Comparison of ENCODE assay signal across 11 cellular contexts in genomic region chr19:12943437-12944044, GRCh38. TPM values are rescaled to one million over a fixed set of nuclear protein-coding genes. Genes with fewer than 3 reads are reported as not detected.
DNase-seq lines count a peak whose midpoint lies in the region; ATAC-seq and TF ChIP-seq lines count a peak whose summit lies in the region.
"Had no signal": no experiment of that assay in that cellular context is flagged by ENCODE, and none has a peak within 500 bp of the region (broad histone marks: within the 10 kb centered on the region; RNA-seq: fewer than 3 reads in every experiment).

No MANE protein-coding gene starts in this region.

- no peak overlapping the region for H3K4me2 ChIP-seq in GM23248 (ENCODE audit: unreplicated experiment)

- H3K27me3 Mint-ChIP-seq in CD4-positive, CD25-positive, alpha-beta regulatory T cell, result peaks cover 5% of the 10 kb centered on the region
- no peaks in the 10 kb centered on the region for H3K27me3 Mint-ChIP-seq in activated T-helper 17 cell treated with anti-CD3 and anti-CD28 coated beads, Interleukin-2, amount 50 U/mL, for 72 hours
- H3K27me3 Mint-ChIP-seq in mesothelial cell of epicardium (ENCODE audit: low read depth), result no peaks in the 10 kb centered on the region

- no peaks in the 10 kb centered on the region for H3K9me3 ChIP-seq in CD4-positive, CD25-positive, alpha-beta regulatory T cell (ENCODE audit: control insufficient read depth in 2 of 2, low read length in 2 of 2)
- no peaks in the 10 kb centered on the region for H3K9me3 ChIP-seq in GM23248 (ENCODE audit: low read depth)
- no peaks in the 10 kb centered on the region for H3K9me3 ChIP-seq in effector memory CD4-positive, alpha-beta T cell (ENCODE audit: control insufficient read depth, low read length)

- ATAC-seq in CD4-positive, CD25-positive, alpha-beta regulatory T cell (ENCODE audit: low read depth in 2 of 2), result no peak
- no peak for ATAC-seq in activated T-helper 17 cell treated with anti-CD3 and anti-CD28 coated beads, Interleukin-2, amount 50 U/mL, for 72 hours (replicated peaks)

- 83 to 88% methylated on average over 17 to 18 of the region's 18 CpGs for WGBS in GM23248 (ENCODE audit: low coverage in 1 of 2, low lambda C conversion rate in 2 of 2, missing lambda C conversion rate in 2 of 2), 2 experiments

- no peak overlapping the region for H3K9ac ChIP-seq in GM23248

- peaks cover 0 to 4% (median 0%) of the 10 kb centered on the region in 7 donors for H3K9me3 Mint-ChIP-seq in CD4-positive, CD25-positive, alpha-beta regulatory T cell
- H3K9me3 Mint-ChIP-seq in activated T-helper 17 cell treated with anti-CD3 and anti-CD28 coated beads, Interleukin-2, amount 50 U/mL, for 72 hours, result no peaks in the 10 kb centered on the region
- H3K9me3 Mint-ChIP-seq in mesothelial cell of epicardium, result no peaks in the 10 kb centered on the region

- DNase-seq in CD4-positive, CD25-positive, alpha-beta regulatory T cell, result no peak
- DNase-seq in GM23248, result no peak
- DNase-seq in mesothelial cell of epicardium (ENCODE audit: low spot score in 2 of 2, unreplicated experiment in 2 of 2), result no peak
- DNase-seq in stimulated activated CD4-positive, alpha-beta T cell treated with anti-CD3 and anti-CD28 coated beads, Interleukin-4, amount 100 ng/mL, for 4 hours, result no peak
- no peak for DNase-seq in COLO668 (lab: John Stamatoyannopoulos, UW; ENCODE audit: unreplicated experiment)
- DNase-seq in effector memory CD4-positive, alpha-beta T cell, result no peak
- no peak for DNase-seq in stimulated activated naive CD4-positive, alpha-beta T cell (lab: John Stamatoyannopoulos, UW)
- DNase-seq: activated CD8-positive, alpha-beta memory T cell treated with anti-CD3 and anti-CD28 coated beads, Interleukin-2, amount 50 U/mL, for 48 hours; dermis blood vessel endothelial cell; SHP77 had no signal

- TF ChIP-seq CTCF in mesothelial cell of epicardium (IDR thresholded peaks at IDR 0.05; ENCODE audit: unreplicated experiment), result no peak

- H3K36me3 Mint-ChIP-seq in CD4-positive, CD25-positive, alpha-beta regulatory T cell, result peaks cover 36% of the 10 kb centered on the region
- H3K36me3 Mint-ChIP-seq in activated T-helper 17 cell treated with anti-CD3 and anti-CD28 coated beads, Interleukin-2, amount 50 U/mL, for 72 hours (ENCODE audit: low read depth), result peaks cover 100% of the 10 kb centered on the region
- peaks cover 32% of the 10 kb centered on the region for H3K36me3 Mint-ChIP-seq in mesothelial cell of epicardium

- H4K20me1 ChIP-seq in GM23248 (ENCODE audit: insufficient read depth), result 0 out of 2 replicates have a peak, but pooled peaks cover 6% of the 10 kb centered on the region

- H3K4me1 ChIP-seq in CD4-positive, CD25-positive, alpha-beta regulatory T cell (ENCODE audit: control insufficient read depth, insufficient read depth, low read length, poor library complexity, severe bottlenecking), result peaks cover 56% of the 10 kb centered on the region
- peaks cover 32% of the 10 kb centered on the region for H3K4me1 ChIP-seq in GM23248 (ENCODE audit: insufficient read depth)
- H3K4me1 ChIP-seq in effector memory CD4-positive, alpha-beta T cell (ENCODE audit: control insufficient read depth, insufficient read depth, low read length, poor library complexity, severe bottlenecking), result peaks cover 28% of the 10 kb centered on the region

- no peaks in the 10 kb centered on the region for H3K27me3 ChIP-seq in CD4-positive, CD25-positive, alpha-beta regulatory T cell (ENCODE audit: control insufficient read depth, insufficient read depth, low read length)
- no peaks in the 10 kb centered on the region for H3K27me3 ChIP-seq in GM23248 (replicated peaks; ENCODE audit: insufficient read depth)
- no peaks in the 10 kb centered on the region for H3K27me3 ChIP-seq in effector memory CD4-positive, alpha-beta T cell (replicated peaks; ENCODE audit: control insufficient read depth, insufficient read depth, low read length, poor library complexity, severe bottlenecking)

- peaks cover 4 to 77% (median 48%) of the 10 kb centered on the region in 4 donors for H3K4me1 Mint-ChIP-seq in CD4-positive, CD25-positive, alpha-beta regulatory T cell
- H3K4me1 Mint-ChIP-seq in activated T-helper 17 cell treated with anti-CD3 and anti-CD28 coated beads, Interleukin-2, amount 50 U/mL, for 72 hours, result peaks cover 8% of the 10 kb centered on the region
- H3K4me1 Mint-ChIP-seq in mesothelial cell of epicardium, result peaks cover 51% of the 10 kb centered on the region

- H3K9me2 ChIP-seq in GM23248 (ENCODE audit: insufficient read depth), result no peaks in the 10 kb centered on the region

- H3K4me3 ChIP-seq in CD4-positive, CD25-positive, alpha-beta regulatory T cell (ENCODE audit: low read depth, low read length), result no peak overlapping the region
- no peak overlapping the region for H3K4me3 ChIP-seq in GM23248
- H3K4me3 ChIP-seq in effector memory CD4-positive, alpha-beta T cell (ENCODE audit: insufficient read depth, low read depth, low read length, poor library complexity, severe bottlenecking), result no peak overlapping the region

- H3K27ac Mint-ChIP-seq in CD4-positive, CD25-positive, alpha-beta regulatory T cell, result peak overlapping the region; percentile 67 to 86 (median 75)
- H3K27ac Mint-ChIP-seq in activated T-helper 17 cell treated with anti-CD3 and anti-CD28 coated beads, Interleukin-2, amount 50 U/mL, for 72 hours, result peak overlapping the region; percentile 2
- H3K27ac Mint-ChIP-seq in mesothelial cell of epicardium, result peak overlapping the region; percentile 73

- H2AFZ ChIP-seq in GM23248, result no peak overlapping the region

- H3F3A ChIP-seq in GM23248 (ENCODE audit: insufficient read depth), result peaks cover 57% of the 10 kb centered on the region

- H3K36me3 ChIP-seq in CD4-positive, CD25-positive, alpha-beta regulatory T cell (ENCODE audit: control insufficient read depth, insufficient read depth, low read length), result peaks cover 60% of the 10 kb centered on the region
- H3K36me3 ChIP-seq in GM23248 (ENCODE audit: low read depth), result peaks cover 47% of the 10 kb centered on the region
- H3K36me3 ChIP-seq in effector memory CD4-positive, alpha-beta T cell (ENCODE audit: control insufficient read depth, insufficient read depth, low read length), result peaks cover 55% of the 10 kb centered on the region

- H3K79me2 ChIP-seq in GM23248 (ENCODE audit: insufficient read depth), result peaks cover 76% of the 10 kb centered on the region

- H3K4me3 Mint-ChIP-seq in CD4-positive, CD25-positive, alpha-beta regulatory T cell, result peak overlapping the region; percentile 28 to 58 (median 56)
- H3K4me3 Mint-ChIP-seq in activated T-helper 17 cell treated with anti-CD3 and anti-CD28 coated beads, Interleukin-2, amount 50 U/mL, for 72 hours, result peak overlapping the region; percentile 97
- H3K4me3 Mint-ChIP-seq in mesothelial cell of epicardium, result no peak overlapping the region

- no peak overlapping the region for H3K27ac ChIP-seq in CD4-positive, CD25-positive, alpha-beta regulatory T cell (ENCODE audit: insufficient read depth, low read length, poor library complexity, severe bottlenecking)
- peak overlapping the region; percentile 22 for H3K27ac ChIP-seq in GM23248
- H3K27ac ChIP-seq in effector memory CD4-positive, alpha-beta T cell (ENCODE audit: insufficient read depth, low read length, poor library complexity, severe bottlenecking), result no peak overlapping the region

- in situ Hi-C loops in GM23248 (cut with MboI), result no loop called here

RNA-seq across cellular contexts. Expression of gene RAD23A, which starts 2.1 kb away (rescaled TPM):
- total RNA-seq in CD4-positive, CD25-positive, alpha-beta regulatory T cell, result 80.9 TPM
- polyA plus RNA-seq in CD4-positive, CD25-positive, alpha-beta regulatory T cell, result 10 to 100 TPM; 73.8 to 85.0 (median 78.1) TPM
- 88.5 and 107 TPM in 2 replicates for total RNA-seq in GM23248 (2014; rRNA removed; shearing (Covaris generic))
- 177 and 182 TPM in 2 replicates for polyA plus RNA-seq in GM23248 (2016; fragmentation: Nextera tagmentation; extraction: Ambion mirVana)
- total RNA-seq in activated T-helper 17 cell treated with anti-CD3 and anti-CD28 coated beads, Interleukin-2, amount 50 U/mL, for 72 hours, result 100 to 1,000 TPM; 129 to 156 TPM
- total RNA-seq in mesothelial cell of epicardium, result 78.6 to 87.4 TPM (median 80.7 TPM) in 3 replicates

RNA-seq across cellular contexts. Expression of gene CALR, which starts 5.1 kb away (rescaled TPM):
- total RNA-seq in CD4-positive, CD25-positive, alpha-beta regulatory T cell, result 484 TPM
- 100 to 1,000 TPM; 113 to 172 (median 149) TPM for polyA plus RNA-seq in CD4-positive, CD25-positive, alpha-beta regulatory T cell
- total RNA-seq in GM23248 (2014; rRNA removed; shearing (Covaris generic)), result 1,238 and 1,432 TPM in 2 replicates
- 1,015 and 1,067 TPM in 2 replicates for polyA plus RNA-seq in GM23248 (2016; fragmentation: Nextera tagmentation; extraction: Ambion mirVana)
- 100 to 1,000 TPM; 502 to 770 TPM for total RNA-seq in activated T-helper 17 cell treated with anti-CD3 and anti-CD28 coated beads, Interleukin-2, amount 50 U/mL, for 72 hours
- 863 to 886 TPM (median 869 TPM) in 3 replicates for total RNA-seq in mesothelial cell of epicardium

RNA-seq across cellular contexts. Expression of gene FARSA, which starts 10.0 kb away (rescaled TPM):
- total RNA-seq in CD4-positive, CD25-positive, alpha-beta regulatory T cell, result 28.9 TPM
- polyA plus RNA-seq in CD4-positive, CD25-positive, alpha-beta regulatory T cell, result 10 to 100 TPM; 52.2 to 74.0 (median 62.6) TPM
- total RNA-seq in GM23248 (2014; rRNA removed; shearing (Covaris generic)), result 33.5 and 39.2 TPM in 2 replicates
- 79.9 and 83.4 TPM in 2 replicates for polyA plus RNA-seq in GM23248 (2016; fragmentation: Nextera tagmentation; extraction: Ambion mirVana)
- total RNA-seq in activated T-helper 17 cell treated with anti-CD3 and anti-CD28 coated beads, Interleukin-2, amount 50 U/mL, for 72 hours, result 100 to 1,000 TPM in 1 of 2 donors, 10 to 100 TPM in 1; 87.9 to 130 TPM
- 54.5 to 58.4 TPM (median 58.3 TPM) in 3 replicates for total RNA-seq in mesothelial cell of epicardium

RNA-seq across cellular contexts. Expression of gene GADD45GIP1, which starts 13.5 kb away (rescaled TPM):
- 7.4 TPM for total RNA-seq in CD4-positive, CD25-positive, alpha-beta regulatory T cell
- polyA plus RNA-seq in CD4-positive, CD25-positive, alpha-beta regulatory T cell, result 10 to 100 TPM; 57.2 to 71.9 (median 66.6) TPM
- 41.6 and 48.4 TPM in 2 replicates for total RNA-seq in GM23248 (2014; rRNA removed; shearing (Covaris generic))
- polyA plus RNA-seq in GM23248 (2016; fragmentation: Nextera tagmentation; extraction: Ambion mirVana), result 132 and 136 TPM in 2 replicates
- 10 to 100 TPM; 17.0 to 27.9 TPM for total RNA-seq in activated T-helper 17 cell treated with anti-CD3 and anti-CD28 coated beads, Interleukin-2, amount 50 U/mL, for 72 hours
- 18.7 to 19.1 TPM (median 18.8 TPM) in 3 replicates for total RNA-seq in mesothelial cell of epicardium

RNA-seq across cellular contexts. Expression of gene SYCE2, which starts 24.4 kb away (rescaled TPM):
- 0.54 TPM for total RNA-seq in CD4-positive, CD25-positive, alpha-beta regulatory T cell
- under 1 TPM in 1 of 4 donors, not detected in 3; 0.14 TPM for polyA plus RNA-seq in CD4-positive, CD25-positive, alpha-beta regulatory T cell
- 0.25 TPM in 1 of 2 replicates, not detected in the other for total RNA-seq in GM23248 (2014; rRNA removed; shearing (Covaris generic))
- polyA plus RNA-seq in GM23248 (2016; fragmentation: Nextera tagmentation; extraction: Ambion mirVana), result 0.49 and 0.56 TPM in 2 replicates
- 1 to 10 TPM; 1.6 to 6.2 TPM for total RNA-seq in activated T-helper 17 cell treated with anti-CD3 and anti-CD28 coated beads, Interleukin-2, amount 50 U/mL, for 72 hours
- total RNA-seq in mesothelial cell of epicardium, result 0.86 to 0.98 TPM (median 0.97 TPM) in 3 replicates

Comparison
In these comparisons a context has a peak if more than half of its experiments do, and no peak if none do; other contexts are left out.
1. H3K27ac Mint-ChIP-seq: peak in every context shown above with its lines; median percentile 75 in CD4-positive, CD25-positive, alpha-beta regulatory T cell; 73 in mesothelial cell of epicardium; 2 in activated T-helper 17 cell treated with anti-CD3 and anti-CD28 coated beads, Interleukin-2, amount 50 U/mL, for 72 hours.